22 cellular contexts compared by ENCODE assay signal in the genomic region with DNA sequence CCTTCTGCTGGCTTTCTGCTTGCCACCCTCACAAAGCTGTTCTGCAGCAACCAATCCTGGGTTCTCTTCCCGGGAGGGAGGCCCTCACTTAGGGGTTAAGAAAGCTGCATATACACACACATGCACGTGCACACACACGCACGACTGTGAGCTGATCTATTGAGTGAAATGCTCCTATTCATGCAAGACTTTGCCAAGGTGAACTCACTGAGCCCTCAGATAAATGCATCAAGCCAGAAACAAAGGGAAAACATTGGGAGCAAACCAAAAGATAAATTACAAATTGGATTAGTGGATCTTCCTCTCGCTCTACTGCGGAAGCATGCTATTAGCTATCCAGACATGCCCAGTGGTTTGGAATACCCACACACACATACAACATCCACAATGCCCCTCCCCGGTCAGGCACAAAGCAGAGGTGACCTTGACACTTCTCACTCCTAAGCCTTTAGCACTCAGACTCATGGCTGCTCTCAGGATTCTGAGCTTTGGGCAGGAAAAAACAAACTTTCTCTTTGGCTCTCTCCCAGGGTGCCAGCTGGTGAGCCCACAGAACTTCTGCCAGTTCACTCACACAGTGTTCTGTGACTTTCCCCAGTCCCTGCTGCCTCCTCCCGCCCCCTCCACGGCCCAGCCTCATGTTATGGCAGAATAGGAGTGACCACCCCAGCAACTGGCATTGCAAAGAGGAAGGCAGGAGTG.
DNase-seq lines count a peak whose midpoint lies in the region; ATAC-seq and TF ChIP-seq lines count a peak whose summit lies in the region.
"Had no signal": no experiment of that assay in that cellular context is flagged by ENCODE, and none has a peak within 500 bp of the region (broad histone marks: within the 10 kb centered on the region; RNA-seq: fewer than 3 reads in every experiment).

No MANE protein-coding gene starts in this region.

- no peaks in the 10 kb centered on the region for H3K36me3 ChIP-seq in heart left ventricle
- H3K36me3 ChIP-seq: uterus had no signal

- intact Hi-C loops in heart left ventricle (cut with DNase I) = no loop called here

- no peaks in the 10 kb centered on the region for H3K9me3 ChIP-seq in heart left ventricle
- H3K9me3 ChIP-seq: uterus had no signal

- TF ChIP-seq CTCF in heart left ventricle (IDR thresholded peaks at IDR 0.05) = no peak

- TF ChIP-seq POLR2A in heart left ventricle (IDR thresholded peaks at IDR 0.05) = no peak

- H3K4me1 ChIP-seq in heart left ventricle = peaks cover 0 to 5% (median 0%) of the 10 kb centered on the region in 12 donors
- H3K4me1 ChIP-seq: uterus had no signal

- ATAC-seq in heart left ventricle = peak in 3 of 4 donors; percentile 60 to 65 (median 65)
- ATAC-seq in GM19023 (IDR thresholded peaks at IDR 0.05; ENCODE audit: unreplicated experiment) = no peak
- no peak for ATAC-seq in HG03342 (IDR thresholded peaks at IDR 0.05; ENCODE audit: unreplicated experiment)
- ATAC-seq: esophagus mucosa, WTC11 had no signal

- H3K27ac ChIP-seq in heart left ventricle = no peak overlapping the region
- H3K27ac ChIP-seq: RWPE1, uterus had no signal

- DNase-seq in Ammon's horn (ENCODE audit: low spot score) (peak; percentile 27), NCI-H82 (lab: John Stamatoyannopoulos, UW) (peak; percentile 32), heart left ventricle (no peak), occipital lobe (lab: John Stamatoyannopoulos, UW) (peak; percentile 32), DMS153 (lab: John Stamatoyannopoulos, UW) (no peak)
- no peak for DNase-seq in activated naive CD4-positive, alpha-beta T cell treated with Interleukin-2 at 50 U/mL for 16 hours
- DNase-seq: ACHN; activated CD4-positive, alpha-beta memory T cell treated with anti-CD3 and anti-CD28 coated beads for 36 hours; activated gamma-delta T cell; amniotic stem cell; central memory CD4-positive, alpha-beta T cell; effector CD8-positive, alpha-beta T cell; NCI-H1930; NCI-H510A treated with DMSO at 0.1 percent for 48 hours; stimulated activated CD8-positive, alpha-beta memory T cell treated with anti-CD3 and anti-CD28 coated beads, Interleukin-4, amount 100 ng/mL, for 48 hours; T-helper 9 cell; uterus had no signal

- H3K27me3 ChIP-seq in heart left ventricle = no peaks in the 10 kb centered on the region
- H3K27me3 ChIP-seq: uterus had no signal

- no peak overlapping the region for H3K4me3 ChIP-seq in heart left ventricle
- H3K4me3 ChIP-seq: uterus had no signal

- WGBS in heart left ventricle, 4 donors = 60 to 78% (median 76%) methylated on average over 9 of the region's 9 CpGs

Comparison
In these comparisons a context has a peak if more than half of its experiments do, and no peak if none do; other contexts are left out.
1. DNase-seq: peak in Ammon's horn (single experiment), NCI-H82 (single experiment) and occipital lobe (single experiment); none in heart left ventricle (0 of 5), activated naive CD4-positive, alpha-beta T cell treated with Interleukin-2 at 50 U/mL for 16 hours (single experiment) and DMS153 (single experiment).
2. ATAC-seq: peak in heart left ventricle (3 of 4); none in GM19023 (single experiment) and HG03342 (single experiment).